11 cellular contexts compared by ENCODE assay signal in the genomic region with DNA sequence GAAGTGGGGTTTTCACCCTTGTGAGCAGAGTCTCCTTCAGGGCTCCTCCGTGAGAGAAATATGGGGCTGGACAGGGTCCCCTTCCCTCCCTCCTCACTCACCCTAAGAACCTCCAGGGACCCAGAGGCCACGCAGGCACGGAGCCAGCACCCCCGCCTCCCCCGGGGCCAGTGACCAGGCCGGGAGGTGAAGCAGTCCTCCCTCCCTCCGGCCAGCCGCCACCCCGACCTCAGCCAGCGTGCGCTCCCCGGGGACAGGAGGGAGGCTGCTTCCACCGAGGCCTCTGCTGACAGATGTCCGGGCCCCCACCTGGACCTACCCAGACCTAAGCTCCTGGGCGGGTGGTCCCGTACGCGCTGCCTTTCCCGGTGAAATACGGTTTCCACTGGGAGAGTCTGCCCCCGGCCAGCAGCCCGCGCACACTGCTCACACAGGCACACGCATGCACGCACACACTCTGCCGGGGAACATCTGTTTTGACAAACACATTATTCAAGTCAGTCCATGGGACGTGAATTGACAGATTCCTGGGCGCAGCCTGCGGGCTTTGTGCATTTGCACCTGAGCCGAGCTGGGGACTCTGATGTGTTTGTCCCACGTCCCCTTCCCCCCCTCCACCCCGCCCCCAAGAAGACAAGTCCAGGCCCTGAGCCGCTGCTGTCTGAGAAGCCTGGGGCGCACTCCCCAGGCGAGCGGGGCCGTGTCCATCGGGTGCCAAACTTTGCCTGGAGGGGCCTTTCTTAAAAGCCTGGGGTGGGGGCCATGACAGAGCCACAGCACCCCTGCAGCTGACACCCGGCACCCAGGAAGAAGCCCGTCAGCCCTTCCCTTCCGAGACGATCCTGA. TPM values are rescaled to one million over a fixed set of nuclear protein-coding genes. Genes with fewer than 3 reads are reported as not detected.
DNase-seq lines count a peak whose midpoint lies in the region; ATAC-seq and TF ChIP-seq lines count a peak whose summit lies in the region.
"Had no signal": no experiment of that assay in that cellular context is flagged by ENCODE, and none has a peak within 500 bp of the region (broad histone marks: within the 10 kb centered on the region; RNA-seq: fewer than 3 reads in every experiment).

No MANE protein-coding gene starts in this region.

- no peak overlapping the region for H4K91ac ChIP-seq in H9 (ENCODE audit: insufficient read length, low read depth, low read length)

- no peak overlapping the region for H2BK12ac ChIP-seq in H9 (ENCODE audit: insufficient read length, low read depth, low read length)

- peaks cover 42% of the 10 kb centered on the region for H3K27me3 ChIP-seq in H9 (ENCODE audit: insufficient read depth, low read length)
- peaks cover 56% of the 10 kb centered on the region for H3K27me3 ChIP-seq in iPS-15b (ENCODE audit: control insufficient read depth, insufficient read depth, low read length)

- no peak overlapping the region for H3K4ac ChIP-seq in H9 (ENCODE audit: low read depth, low read length)

- H3K9me3 Mint-ChIP-seq in H9: peaks cover 7 to 12% of the 10 kb centered on the region in 2 experiments; a peak in 4 of 5 replicates

- no peak overlapping the region for H4K5ac ChIP-seq in H9 (ENCODE audit: insufficient read length, low read depth, low read length)

- no peak overlapping the region for H4K8ac ChIP-seq in H9 (replicated peaks; ENCODE audit: insufficient read length, low read depth, low read length)

- H2BK120ac ChIP-seq in H9 (ENCODE audit: low read depth, low read length, poor library complexity, severe bottlenecking): no peak overlapping the region

- no peak overlapping the region for H3K56ac ChIP-seq in H9 (ENCODE audit: insufficient read length, low read depth, low read length)

- H3K9me3 ChIP-seq in H9 (ENCODE audit: control insufficient read depth, low read depth, low read length) (no peaks in the 10 kb centered on the region), SK-N-MC (ENCODE audit: low read depth, low read length) (no peaks in the 10 kb centered on the region), iPS-15b (ENCODE audit: control insufficient read depth, insufficient read depth, low read length) (no peaks in the 10 kb centered on the region)

- ATAC-seq in GM18517 (IDR thresholded peaks at IDR 0.05; ENCODE audit: unreplicated experiment): no peak
- ATAC-seq in GM18867 (IDR thresholded peaks at IDR 0.05; ENCODE audit: unreplicated experiment): no peak
- ATAC-seq: activated T-cell treated with anti-CD3 and anti-CD28 coated beads, Interleukin-2, amount 50 U/mL, for 72 hours had no signal

- DNase-seq in H9 (no peak), SK-N-MC (ENCODE audit: low read depth, low spot score) (no peak), skeletal muscle cell (ENCODE audit: low read depth) (no peak), GM13977 (ENCODE audit: low spot score) (no peak), UCSD-AML1 (lab: John Stamatoyannopoulos, UW; ENCODE audit: unreplicated experiment) (no peak)
- DNase-seq: activated T-cell treated with anti-CD3 and anti-CD28 coated beads, Interleukin-2, amount 50 U/mL, for 72 hours; SIG-M5 had no signal

- peaks cover 0 to 5% (median 0%) of the 10 kb centered on the region in 3 experiments; a peak in 3 of 7 replicates for H3K36me3 Mint-ChIP-seq in H9 (ENCODE audit: insufficient read depth in 1 of 3, low read depth in 3 of 3)

- no peak overlapping the region for H3T11ph ChIP-seq in H9 (ENCODE audit: low read length)

- peaks cover 96% of the 10 kb centered on the region for H3K27me3 Mint-ChIP-seq in H9 (ENCODE audit: low read depth)

- no peaks in the 10 kb centered on the region for H3K4me1 ChIP-seq in H9 (ENCODE audit: insufficient read depth, low read length)
- H3K4me1 ChIP-seq in iPS-15b (ENCODE audit: control insufficient read depth, insufficient read depth, low read length): peaks cover 4% of the 10 kb centered on the region

- H3K14ac ChIP-seq in H9 (ENCODE audit: insufficient read depth, low read length): no peak overlapping the region

- in situ Hi-C loops in GM13977 (cut with MboI; ENCODE audit: low pct_unique_long_range_greater_than_20kb, low sequenced_read_pairs, unreplicated experiment): no loop called here

- no peak overlapping the region; a peak in 1 of 7 replicates for H3K27ac Mint-ChIP-seq in H9
- H3K27ac Mint-ChIP-seq: activated T-cell treated with anti-CD3 and anti-CD28 coated beads, Interleukin-2, amount 50 U/mL, for 72 hours had no signal

- H3K9ac ChIP-seq in H9 (ENCODE audit: extremely low read depth, insufficient read length, low read length) (no peak overlapping the region), SK-N-MC (ENCODE audit: insufficient read length) (no peak overlapping the region), iPS-15b (ENCODE audit: low read depth, low read length) (no peak overlapping the region)

- H2AK5ac ChIP-seq in H9 (ENCODE audit: insufficient read length, low read length): no peak overlapping the region

- no peak overlapping the region for H2AFZ ChIP-seq in H9 (ENCODE audit: low read length)

- H3K4me3 Mint-ChIP-seq in H9: peak overlapping the region; percentile 73 to 89

- H3K4me2 ChIP-seq in H9 (ENCODE audit: insufficient read depth, insufficient read length, low read length): peak overlapping the region; percentile 93

- H3K79me1 ChIP-seq in H9 (ENCODE audit: insufficient read depth, low read depth, low read length, poor library complexity, severe bottlenecking): no peaks in the 10 kb centered on the region

- no CpG with 5 or more reads among the region's 42 CpGs for WGBS in H9 (ENCODE audit: extremely low coverage, insufficient read length, low lambda C conversion rate)

- no peak overlapping the region for H2BK15ac ChIP-seq in H9 (ENCODE audit: low read depth, low read length)

- no peak overlapping the region for H3K23ac ChIP-seq in H9 (ENCODE audit: insufficient read length, low read depth, low read length)

- H3K36me3 ChIP-seq in SK-N-MC (ENCODE audit: insufficient read depth, low read length): no peaks in the 10 kb centered on the region
- no peaks in the 10 kb centered on the region for H3K36me3 ChIP-seq in iPS-15b (ENCODE audit: control insufficient read depth, insufficient read depth, low read length)

- H3K23me2 ChIP-seq in H9 (ENCODE audit: insufficient read length, low read depth, low read length, poor library complexity, severe bottlenecking): peaks cover 27% of the 10 kb centered on the region

- H3K4me3 ChIP-seq in SK-N-MC: peak overlapping the region; percentile 66
- peak overlapping the region; percentile 92 for H3K4me3 ChIP-seq in iPS-15b (ENCODE audit: low read depth, low read length)
- peak overlapping the region; percentile 38 for H3K4me3 ChIP-seq in skeletal muscle cell (ENCODE audit: low read depth, low read length)

- H3K27ac ChIP-seq in H9 (ENCODE audit: insufficient read length, low read depth, low read length) (no peak overlapping the region), SK-N-MC (no peak overlapping the region)
- H3K27ac ChIP-seq: epithelial cell of prostate had no signal

- H3K4me1 Mint-ChIP-seq in H9: peaks cover 21 to 32% of the 10 kb centered on the region in 2 experiments

- no peak overlapping the region for H3K18ac ChIP-seq in H9 (ENCODE audit: insufficient read length, low read depth, low read length)

- H4K20me1 ChIP-seq in H9 (ENCODE audit: control insufficient read depth, insufficient read depth, insufficient read length): no peaks in the 10 kb centered on the region

- H2BK5ac ChIP-seq in H9 (ENCODE audit: insufficient read length, low read length): no peak overlapping the region

- no peak for TF ChIP-seq CTCF in H9 (conservative IDR thresholded peaks at IDR 0.05)
- no peak for TF ChIP-seq CTCF in GM13977 (IDR thresholded peaks at IDR 0.05; ENCODE audit: extremely low read depth, insufficient read depth, missing control alignments)

- H2BK20ac ChIP-seq in H9 (ENCODE audit: low read depth, low read length, poor library complexity, severe bottlenecking): no peak overlapping the region

- no peaks in the 10 kb centered on the region for H3K79me2 ChIP-seq in H9 (ENCODE audit: insufficient read depth, low read length)

RNA-seq across cellular contexts. Expression of gene RIMBP2, which starts 0.7 kb away (rescaled TPM):
- 0.70 TPM in 2 replicates for total RNA-seq in H9 (2021)

Comparison
In these comparisons a context has a peak if more than half of its experiments do, and no peak if none do; other contexts are left out.
1. H3K4me3 ChIP-seq: peak in every context shown above with its lines; median percentile 92 in iPS-15b; 66 in SK-N-MC; 38 in skeletal muscle cell.